In genomic region chr7:130560972-130561371, GRCh38 we compare ENCODE assay signal across 9 cellular contexts.
A peak's percentile ranks its signal among the peaks of the same experiment; 100 is the strongest.
DNase-seq lines count a peak whose midpoint lies in the region; TF ChIP-seq lines count a peak whose summit lies in the region.
"Had no signal": no experiment of that assay in that cellular context is flagged by ENCODE, and none has a peak within 500 bp of the region (broad histone marks: within the 10 kb centered on the region; RNA-seq: fewer than 3 reads in every experiment).

No MANE protein-coding gene starts in this region.

- H3K27me3 Mint-ChIP-seq in chondrocyte (ENCODE audit: low read depth) = no peaks in the 10 kb centered on the region
- H3K27me3 Mint-ChIP-seq: brain had no signal

- peaks cover 3% of the 10 kb centered on the region for H3K4me1 Mint-ChIP-seq in chondrocyte (ENCODE audit: low read depth)
- H3K4me1 Mint-ChIP-seq: brain had no signal

- H3K27me3 ChIP-seq in MG63 = no peaks in the 10 kb centered on the region

- no peak overlapping the region for H3K4me3 Mint-ChIP-seq in chondrocyte (ENCODE audit: unreplicated experiment)
- H3K4me3 Mint-ChIP-seq: brain had no signal

- H3K36me3 Mint-ChIP-seq in chondrocyte (ENCODE audit: low read depth) = peaks cover 13% of the 10 kb centered on the region

- TF ChIP-seq CTCF in HFF-Myc (IDR thresholded peaks at IDR 0.05; ENCODE audit: low read depth, low read length, missing control alignments) (peak; percentile 25), chondrocyte (IDR thresholded peaks at IDR 0.05) (peak; percentile 55)

- H3K27ac Mint-ChIP-seq in chondrocyte (ENCODE audit: unreplicated experiment) = no peak overlapping the region
- H3K27ac Mint-ChIP-seq: brain had no signal

- DNase-seq in activated CD4-positive, alpha-beta T cell treated with anti-CD3 and anti-CD28 coated beads for 48 hours = peak; percentile 6
- no peak for DNase-seq in activated CD4-positive, alpha-beta T cell treated with anti-CD3 and anti-CD28 coated beads for 4 hours
- peak; percentile 25 for DNase-seq in HFF-Myc (ENCODE audit: extremely low read depth, low read depth)
- peak; percentile 70 for DNase-seq in NCI-H2081 treated with DMSO at 0.1 percent for 48 hours (lab: John Stamatoyannopoulos, UW)
- DNase-seq in chondrocyte (ENCODE audit: low spot score) = no peak
- DNase-seq in stromal cell of bone marrow (ENCODE audit: low read depth) = peak; percentile 3
- no peak for DNase-seq in MG63
- no peak for DNase-seq in hippocampal formation (lab: John Stamatoyannopoulos, UW)

- peaks cover 7% of the 10 kb centered on the region for H3K9me3 Mint-ChIP-seq in chondrocyte (ENCODE audit: low read depth)

- no peaks in the 10 kb centered on the region for H3K9me3 ChIP-seq in MG63

- no peaks in the 10 kb centered on the region for H3K36me3 ChIP-seq in MG63

- no peak overlapping the region for H3K4me3 ChIP-seq in HFF-Myc (replicated peaks; ENCODE audit: low read depth, low read length)
- H3K4me3 ChIP-seq in MG63 = no peak overlapping the region

Comparison
In these comparisons a context has a peak if more than half of its experiments do, and no peak if none do; other contexts are left out.
1. DNase-seq: peak in activated CD4-positive, alpha-beta T cell treated with anti-CD3 and anti-CD28 coated beads for 48 hours (single experiment), HFF-Myc (single experiment), NCI-H2081 treated with DMSO at 0.1 percent for 48 hours (single experiment) and stromal cell of bone marrow (single experiment); none in activated CD4-positive, alpha-beta T cell treated with anti-CD3 and anti-CD28 coated beads for 4 hours (0 of 2), chondrocyte (single experiment), MG63 (single experiment) and hippocampal formation (0 of 2).